ENCODE assay signal across 8 cellular contexts in genomic region chr6:3750324-3751018, GRCh38. TPM values are rescaled to one million over a fixed set of nuclear protein-coding genes. Genes with fewer than 3 reads are reported as not detected.
DNase-seq lines count a peak whose midpoint lies in the region; ATAC-seq, FAIRE-seq and TF ChIP-seq lines count a peak whose summit lies in the region.

No MANE protein-coding gene starts in this region.

- peaks cover 30% of the 10 kb centered on the region for H4K20me1 ChIP-seq in HepG2 (ENCODE audit: insufficient read depth, low read length)

- H3K27ac ChIP-seq in AG04450 (ENCODE audit: low read depth, low read length) (peak overlapping the region; percentile 87), duodenal mucosa (ENCODE audit: low read depth, low read length) (peak overlapping the region; percentile 83), HepG2 (ENCODE audit: extremely low read length, insufficient read depth, low read length) (peak overlapping the region; percentile 78)

- peak overlapping the region; percentile 93 for H3K4me2 ChIP-seq in HepG2 (ENCODE audit: low read depth, low read length)

- 0 out of 4 replicates have a peak, but pooled peaks of 1 of the 2 experiments have one; percentile 3 for TF ChIP-seq EP300 in HepG2 (IDR thresholded peaks at IDR 0.05; ENCODE audit: low read depth in 2 of 2, low read length in 2 of 2)
- TF ChIP-seq EP300 in HepG2 (CRISPR knock-in tag; IDR thresholded peaks at IDR 0.05; ENCODE audit: borderline replicate concordance) = peak; percentile 10; the same call in 1 of the 2 replicates

- H3K9ac ChIP-seq in duodenal mucosa (ENCODE audit: low read depth in 1 of 2, low read length in 2 of 2) (peak overlapping the region; percentile 62 to 74), HepG2 (ENCODE audit: insufficient read depth, low read depth, low read length) (peak overlapping the region; percentile 85)

- H3K4me3 ChIP-seq in AG04450 (ENCODE audit: low read depth, low read length) (peak overlapping the region; percentile 90), duodenal mucosa (ENCODE audit: low read depth in 1 of 2, low read length in 2 of 2) (peak overlapping the region; percentile 72 to 78), HepG2 (replicated peaks in 1 of 3; ENCODE audit: insufficient read depth in 1 of 3, low read depth in 2 of 3, low read length in 3 of 3) (peak overlapping the region; percentile 71 to 81 (median 76))

- peaks cover 0 to 3% of the 10 kb centered on the region in 2 donors for H3K36me3 ChIP-seq in duodenal mucosa (ENCODE audit: control insufficient read depth in 1 of 2, insufficient read depth in 2 of 2, low read length in 2 of 2)
- H3K36me3 ChIP-seq in HepG2 (replicated peaks in 1 of 2; ENCODE audit: control insufficient read depth in 1 of 2, insufficient read depth in 2 of 2, low read length in 2 of 2) = peaks cover 5 to 15% of the 10 kb centered on the region in 2 experiments; a peak in 3 of 5 replicates

- peaks cover 35 to 42% of the 10 kb centered on the region in 2 donors for H3K4me1 ChIP-seq in duodenal mucosa (ENCODE audit: control insufficient read depth in 1 of 2, insufficient read depth in 2 of 2, low read length in 2 of 2)
- H3K4me1 ChIP-seq in HepG2 (ENCODE audit: insufficient read depth, low read length) = peaks cover 71% of the 10 kb centered on the region

- peaks cover 55% of the 10 kb centered on the region for H3K79me2 ChIP-seq in HepG2 (ENCODE audit: insufficient read depth, low read length)

- in situ Hi-C loops in HepG2 (cut with HindIII; ENCODE audit: extremely low pct_ligation_motif_present, low pct_unique_long_range_greater_than_20kb) = loop anchor here (5.0 kb wide), 1 partner anchor 37 kb away; no protein-coding TSS in a partner anchor

- 2% methylated on average over 23 of the region's 68 CpGs for WGBS in HepG2 (ENCODE audit: low lambda C conversion rate)

- DNase-seq in AG04450 (ENCODE audit: low read depth, low spot score) = no peak
- DNase-seq in RPMI8226 = peak; percentile 66
- peak; percentile 62 for DNase-seq in HepG2 (ENCODE audit: low spot score)
- DNase-seq in stimulated activated naive CD8-positive, alpha-beta T cell treated with anti-CD3 and anti-CD28 coated beads, Interleukin-15, Interleukin-2, amounts not matched to agents 100 U/mL and 50 U/mL, for 24 hours = peak; percentile 18
- DNase-seq in AML-193 (lab: John Stamatoyannopoulos, UW) = no peak

- ATAC-seq in GM18868 (IDR thresholded peaks at IDR 0.05; ENCODE audit: unreplicated experiment) = peak; percentile 8
- peak; percentile 36 for ATAC-seq in HepG2
- no peak for ATAC-seq in stimulated activated naive CD8-positive, alpha-beta T cell treated with anti-CD3 and anti-CD28 coated beads, Interleukin-15, Interleukin-2, amounts not matched to agents 100 U/mL and 50 U/mL, for 24 hours
- no peak for ATAC-seq in GM18858 (IDR thresholded peaks at IDR 0.05; ENCODE audit: unreplicated experiment)

- no peaks in the 10 kb centered on the region for H3K27me3 ChIP-seq in AG04450 (ENCODE audit: control insufficient read depth, insufficient read depth, low read length)
- H3K27me3 ChIP-seq in duodenal mucosa (ENCODE audit: control insufficient read depth in 1 of 2, insufficient read depth in 2 of 2, low read length in 2 of 2) = no peaks in the 10 kb centered on the region
- no peaks in the 10 kb centered on the region for H3K27me3 ChIP-seq in HepG2 (ENCODE audit: control insufficient read depth in 1 of 2, insufficient read depth in 2 of 2, low read length in 2 of 2)

- no peak overlapping the region for H2AFZ ChIP-seq in HepG2 (ENCODE audit: low read length)

- CTCF ChIA-PET in AG04450 (lab: Charles Lee) (interaction anchor here (0.7 to 3.4 kb wide), 8 partner anchors 98 to 268 kb away, joined by 3 to 51 read pairs (median 6); partner anchors contain the start of gene FAM50B), HepG2 (lab: Yijun Ruan, JAX; ENCODE audit: low intra/inter-chr PET ratio, low total read pairs) (no interaction called here)

- intact Hi-C loops in HepG2 (cut with micrococcal nuclease; ENCODE audit: unreplicated experiment) = loop anchor here (5.0 kb wide), 1 partner anchor 57 kb away; no protein-coding TSS in a partner anchor

- H3K9me3 ChIP-seq in AG04450 (ENCODE audit: control insufficient read depth, insufficient read depth, low read length) (no peaks in the 10 kb centered on the region), duodenal mucosa (ENCODE audit: control insufficient read depth in 1 of 2, low read length in 2 of 2) (no peaks in the 10 kb centered on the region), HepG2 (ENCODE audit: low read length) (no peaks in the 10 kb centered on the region)

- no peak; a peak in 1 of 4 replicates for TF ChIP-seq POLR2A in HepG2 (IDR thresholded peaks at IDR 0.05; ENCODE audit: insufficient read depth in 1 of 2, low read depth in 2 of 2, low read length in 2 of 2)

- TF ChIP-seq RAD21 in HepG2 (CRISPR knock-in tag; IDR thresholded peaks at IDR 0.05) = peak; percentile 33; the same call in 1 of the 2 replicates

- POLR2A ChIA-PET in AG04450 (lab: Yijun Ruan, JAX) (interaction anchor here (0.6 to 2.4 kb wide), 5 partner anchors 9 to 247 kb away, joined by 3 to 11 read pairs (median 3); no protein-coding TSS in a partner anchor), HepG2 (lab: Yijun Ruan, JAX) (interaction anchor here (0.8 to 3.3 kb wide), 22 partner anchors 9 to 492 kb away, joined by 3 to 37 read pairs (median 6); partner anchors contain the start of gene PSMG4)

- no peak for FAIRE-seq in HepG2 (lab: Jason Lieb, UNC)

- BruUV-seq in HepG2 (replicated peaks; lab: Mats Ljungman, UMichigan) = TSS peak; percentile 55

- TF ChIP-seq CTCF in AG04450 (IDR thresholded peaks at IDR 0.05; ENCODE audit: low read depth, low read length) (no peak), HepG2 (CRISPR knock-in tag; IDR thresholded peaks at IDR 0.05) (no peak; the same call in none of the 2 replicates)

TF ChIP-seq in HepG2, 621 proteins besides CTCF, POLR2A, EP300 and RAD21 (continues in another document):
- TF ChIP-seq ZNF256 (CRISPR knock-in tag; conservative IDR thresholded peaks at IDR 0.05) = no peak
- TF ChIP-seq ZNF563 (CRISPR knock-in tag; IDR thresholded peaks at IDR 0.05) = no peak; the same call in 1 of the 2 replicates
- TF ChIP-seq HIVEP1 (CRISPR knock-in tag; IDR thresholded peaks at IDR 0.05) = 0 out of 2 replicates have a peak, but pooled peaks have one; percentile 22
- TF ChIP-seq ZNF274 (CRISPR knock-in tag; IDR thresholded peaks at IDR 0.05) = peak; percentile 69
- peak; percentile 61; the same call in 1 of the 2 replicates for TF ChIP-seq SP4 (CRISPR knock-in tag; IDR thresholded peaks at IDR 0.05)
- TF ChIP-seq THAP9 (CRISPR knock-in tag; IDR thresholded peaks at IDR 0.05; ENCODE audit: borderline replicate concordance) = no peak

RNA-seq across cellular contexts. Expression of gene PXDC1, which starts 1.0 kb away (rescaled TPM):
- polyA plus RNA-seq in AG04450 (2011; rRNA removed) (13.5 and 26.5 TPM in 2 replicates), HepG2 (2011; rRNA removed) (34.7 and 36.2 TPM in 2 replicates)
- 16.0 and 22.0 TPM in 2 replicates for polyA minus RNA-seq in AG04450 (2011; rRNA and poly(A)+ RNA removed)
- 28.6 and 32.4 TPM in 2 replicates for total RNA-seq in HepG2 (2016; rRNA removed; fragmentation: Illumina TruSeq; extraction: Trizol)
- total RNA-seq in HepG2 (2016; cell fraction: cytosol; rRNA removed; fragmentation: Illumina TruSeq; extraction: Trizol; ENCODE audit: low read depth) = 21.2 and 24.5 TPM in 2 replicates
- 22.4 and 30.7 TPM in 2 replicates for total RNA-seq in HepG2 (2016; cell fraction: insoluble cytoplasmic fraction; rRNA removed; fragmentation: Illumina TruSeq; extraction: Trizol)
- 51.6 and 61.1 TPM in 2 replicates for total RNA-seq in HepG2 (2016; cell fraction: membrane; rRNA removed; fragmentation: Illumina TruSeq; extraction: Trizol)
- 21.9 and 23.1 TPM in 2 replicates for total RNA-seq in HepG2 (2016; cell fraction: nucleus; rRNA removed; fragmentation: Illumina TruSeq; extraction: Trizol)
- 22.9 and 28.7 TPM in 2 replicates for polyA plus RNA-seq in HepG2 (2011; cell fraction: cytosol; rRNA removed)
- polyA plus RNA-seq in HepG2 (2011; cell fraction: nucleus; rRNA removed) = 25.6 and 30.8 TPM in 2 replicates
- polyA plus RNA-seq in HepG2 (2012) = 41.2 and 50.7 TPM in 2 replicates
- 23.8 and 29.3 TPM in 2 replicates for polyA plus RNA-seq in HepG2 (2016; cell fraction: cytosol; fragmentation: Illumina TruSeq; extraction: Trizol; ENCODE audit: low read depth)
- 31.8 and 38.3 TPM in 2 replicates for polyA plus RNA-seq in HepG2 (2016; cell fraction: insoluble cytoplasmic fraction; fragmentation: Illumina TruSeq; extraction: Trizol; ENCODE audit: low read depth)
- 53.7 and 59.4 TPM in 2 replicates for polyA plus RNA-seq in HepG2 (2016; cell fraction: membrane; fragmentation: Illumina TruSeq; extraction: Trizol; ENCODE audit: low read depth)
- 39.1 and 43.2 TPM in 2 replicates for polyA plus RNA-seq in HepG2 (2016; cell fraction: nucleus; fragmentation: Illumina TruSeq; extraction: Trizol; ENCODE audit: insufficient read depth, low read depth)
- polyA minus RNA-seq in HepG2 (2011; rRNA and poly(A)+ RNA removed; ENCODE audit: low replicate concordance) = 3.0 and 49.7 TPM in 2 replicates
- polyA minus RNA-seq in HepG2 (2011; cell fraction: cytosol; rRNA and poly(A)+ RNA removed) = 24.8 and 27.3 TPM in 2 replicates
- polyA minus RNA-seq in HepG2 (2011; cell fraction: nucleus; rRNA and poly(A)+ RNA removed) = 11.2 and 12.4 TPM in 2 replicates

Comparison
In these comparisons a context has a peak if more than half of its experiments do, and no peak if none do; other contexts are left out.
1. DNase-seq: peak in RPMI8226 (single experiment), HepG2 (single experiment) and stimulated activated naive CD8-positive, alpha-beta T cell treated with anti-CD3 and anti-CD28 coated beads, Interleukin-15, Interleukin-2, amounts not matched to agents 100 U/mL and 50 U/mL, for 24 hours (single experiment); none in AG04450 (single experiment) and AML-193 (0 of 2).
2. ATAC-seq: peak in GM18868 (single experiment) and HepG2 (single experiment); none in stimulated activated naive CD8-positive, alpha-beta T cell treated with anti-CD3 and anti-CD28 coated beads, Interleukin-15, Interleukin-2, amounts not matched to agents 100 U/mL and 50 U/mL, for 24 hours (single experiment) and GM18858 (single experiment).
3. Peak in every context shown above with its lines, with median percentiles within 50 percentile points of each other: H3K27ac ChIP-seq and H3K4me3 ChIP-seq.